8 cellular contexts compared by ENCODE assay signal in the genomic region with DNA sequence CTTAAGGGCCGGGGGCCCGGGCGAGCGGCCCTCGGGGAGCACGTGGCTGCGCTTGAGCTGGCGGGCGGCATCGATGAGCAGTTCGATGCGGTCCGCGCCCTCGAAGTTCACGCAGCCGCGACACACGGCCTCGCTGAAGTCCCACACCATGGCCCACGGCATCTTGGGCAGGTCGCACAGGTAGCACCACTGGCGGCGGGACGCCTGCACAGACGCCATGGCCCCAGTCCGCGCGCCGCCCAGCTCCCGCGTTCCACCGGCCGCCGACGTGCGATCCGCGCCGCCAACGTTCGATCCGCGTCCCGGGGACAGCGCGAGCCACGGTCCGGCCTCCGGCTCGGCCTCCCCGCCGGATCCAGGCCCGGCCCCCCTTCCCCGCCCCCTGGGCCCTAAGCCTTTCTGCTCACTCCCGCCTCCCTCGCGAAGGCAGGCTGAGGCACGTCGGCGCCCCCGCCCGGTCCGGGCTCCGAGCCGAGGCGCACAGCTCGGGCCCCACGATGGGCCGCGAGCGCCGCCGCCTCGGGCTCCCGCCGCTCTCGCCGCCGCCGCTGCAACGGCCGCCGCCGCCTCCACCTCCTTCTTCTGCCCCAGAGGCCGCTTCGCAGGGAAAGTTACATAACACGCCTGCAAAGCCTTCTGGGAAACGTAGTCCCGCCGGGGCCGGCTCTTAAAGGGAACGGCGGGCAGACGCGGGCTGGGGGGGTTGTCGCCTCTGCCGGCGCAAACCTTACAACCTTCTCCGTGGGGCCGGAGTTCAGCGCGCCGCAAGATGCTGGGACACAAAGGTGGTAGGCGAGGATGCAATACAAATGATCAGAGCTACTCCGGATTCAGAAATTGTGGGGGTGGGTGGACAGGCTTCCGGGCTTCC. TPM values are rescaled to one million over a fixed set of nuclear protein-coding genes. Genes with fewer than 3 reads are reported as not detected.
DNase-seq lines count a peak whose midpoint lies in the region; ATAC-seq, FAIRE-seq and TF ChIP-seq lines count a peak whose summit lies in the region.

A gene with protein sequence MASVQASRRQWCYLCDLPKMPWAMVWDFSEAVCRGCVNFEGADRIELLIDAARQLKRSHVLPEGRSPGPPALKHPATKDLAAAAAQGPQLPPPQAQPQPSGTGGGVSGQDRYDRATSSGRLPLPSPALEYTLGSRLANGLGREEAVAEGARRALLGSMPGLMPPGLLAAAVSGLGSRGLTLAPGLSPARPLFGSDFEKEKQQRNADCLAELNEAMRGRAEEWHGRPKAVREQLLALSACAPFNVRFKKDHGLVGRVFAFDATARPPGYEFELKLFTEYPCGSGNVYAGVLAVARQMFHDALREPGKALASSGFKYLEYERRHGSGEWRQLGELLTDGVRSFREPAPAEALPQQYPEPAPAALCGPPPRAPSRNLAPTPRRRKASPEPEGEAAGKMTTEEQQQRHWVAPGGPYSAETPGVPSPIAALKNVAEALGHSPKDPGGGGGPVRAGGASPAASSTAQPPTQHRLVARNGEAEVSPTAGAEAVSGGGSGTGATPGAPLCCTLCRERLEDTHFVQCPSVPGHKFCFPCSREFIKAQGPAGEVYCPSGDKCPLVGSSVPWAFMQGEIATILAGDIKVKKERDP (minus strand): TSS at position 586 of the 871 bp plus-strand sequence. CDS start 367 bp downstream, at position 219.

- H3K27ac ChIP-seq in angular gyrus (ENCODE audit: low read depth, low read length) (peak within 1 kb of the TSS; percentile 96), right atrium auricular region (peak within 1 kb of the TSS; percentile 90 to 93)

- H3K36me3 ChIP-seq in right atrium auricular region, result peaks cover 10% of the 10 kb centered on the region

- peak; percentile 91 for DNase-seq in GM12891 (ENCODE audit: insufficient read length, low spot score)
- peak; percentile 92 for DNase-seq in NCI-H2029 (lab: John Stamatoyannopoulos, UW)
- DNase-seq in right atrium auricular region (ENCODE audit: low spot score), result peak; percentile 94
- DNase-seq in pulmonary artery endothelial cell (ENCODE audit: low read depth, low spot score), result peak; percentile 63
- peak; percentile 90 for DNase-seq in urothelium cell line (ENCODE audit: low spot score)

- TF ChIP-seq CTCF in right atrium auricular region (IDR thresholded peaks at IDR 0.05), result no peak

- intact Hi-C loops in T-helper 2 cell treated with Interferon-gamma antibody and Interleukin-4, amounts not matched to agents 100 ng/mL and 5 ng/mL, for 36 hours (cut with micrococcal nuclease), result loop anchor here (1.0 to 2.0 kb wide), 7 partner anchors 17 to 479 kb away; a partner anchor contains a TSS

- H3K4me3 ChIP-seq in right atrium auricular region, result peak within 1 kb of the TSS; percentile 74 to 84

- H3K9me3 ChIP-seq in right atrium auricular region, result no peaks in the 10 kb centered on the region

- H3K27me3 ChIP-seq in right atrium auricular region, result no peaks in the 10 kb centered on the region

- ATAC-seq in HG02884 (IDR thresholded peaks at IDR 0.05; ENCODE audit: unreplicated experiment), result peak; percentile 42

- FAIRE-seq in GM12891 (lab: Jason Lieb, UNC) (no peak), urothelium cell line (lab: Jason Lieb, UNC) (peak; percentile 5)

- no peak for TF ChIP-seq POLR2A in GM12891 (IDR thresholded peaks at IDR 0.05; ENCODE audit: low read depth, low read length)

- peaks cover 0 to 44% of the 10 kb centered on the region in 2 donors for H3K4me1 ChIP-seq in right atrium auricular region

TF ChIP-seq in GM12891, 5 proteins besides CTCF, POLR2A, EP300 and RAD21:
- TF ChIP-seq POLR2AphosphoS5 (IDR thresholded peaks at IDR 0.05; ENCODE audit: low read depth, low read length), result no peak
- no peak for TF ChIP-seq POU2F2 (IDR thresholded peaks at IDR 0.05; ENCODE audit: low read depth, low read length)
- no peak for TF ChIP-seq TAF1 (IDR thresholded peaks at IDR 0.05; ENCODE audit: low read depth, low read length)
- no peak for TF ChIP-seq PAX5 (IDR thresholded peaks at IDR 0.05; ENCODE audit: insufficient read depth, low read length, severe bottlenecking)
- TF ChIP-seq SPI1 (IDR thresholded peaks at IDR 0.05; ENCODE audit: low read depth, low read length), result no peak

RNA-seq across cellular contexts. Expression of the gene that starts here (rescaled TPM):
- polyA plus RNA-seq in GM12891 (2012; ENCODE audit: low read depth, missing spikeins), result 3.9 TPM
- 15.3 and 15.8 TPM in 2 replicates for total RNA-seq in T-helper 2 cell treated with Interferon-gamma antibody and Interleukin-4, amounts not matched to agents 100 ng/mL and 5 ng/mL, for 36 hours
- total RNA-seq in right atrium auricular region, result 10 to 100 TPM; 24.2 to 30.5 TPM
- total RNA-seq in pulmonary artery endothelial cell, result 23.1 and 24.3 TPM in 2 replicates

Comparison
In these comparisons a context has a peak if more than half of its experiments do, and no peak if none do; other contexts are left out.
1. Peak in every context shown above with its lines: DNase-seq, ATAC-seq, H3K4me3 ChIP-seq and H3K27ac ChIP-seq.